In the genomic region with DNA sequence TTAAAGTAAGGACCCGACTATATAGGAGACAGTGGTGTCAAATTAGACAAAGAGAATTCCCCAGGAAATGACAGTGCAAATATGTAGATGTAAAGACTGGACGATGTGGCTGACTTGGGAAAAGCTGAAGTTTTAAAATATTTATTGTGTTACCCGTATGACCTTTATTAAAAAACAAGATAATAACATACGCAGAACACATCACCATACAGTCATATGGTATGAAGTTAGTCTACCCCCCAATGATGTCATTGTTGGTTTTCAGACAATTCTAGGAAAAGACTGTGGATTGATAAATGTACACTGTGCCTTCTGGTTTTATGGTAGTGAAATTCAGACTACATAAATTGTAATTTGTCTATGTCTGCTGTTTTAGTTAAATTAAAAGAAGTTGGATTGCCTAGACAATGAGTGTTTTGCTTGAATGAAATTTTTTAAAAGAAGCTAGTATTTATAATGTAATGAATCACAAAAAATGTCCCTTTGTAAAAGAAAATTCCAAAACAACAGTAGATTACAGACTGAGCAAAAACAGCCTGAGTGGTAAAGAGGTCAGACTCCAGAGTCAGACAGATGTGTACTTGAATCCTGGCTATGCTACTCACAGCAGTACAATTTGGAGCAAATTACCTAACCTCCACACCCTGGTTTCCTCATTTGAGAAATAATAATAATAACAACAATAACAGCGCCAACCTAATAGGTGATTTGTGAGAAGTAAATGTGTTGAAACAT, we compare ENCODE assay signal across 27 cellular contexts. TPM values are rescaled to one million over a fixed set of nuclear protein-coding genes. Genes with fewer than 3 reads are reported as not detected.
A peak's percentile ranks its signal among the peaks of the same experiment; 100 is the strongest.
DNase-seq lines count a peak whose midpoint lies in the region; ATAC-seq and TF ChIP-seq lines count a peak whose summit lies in the region.
"Had no signal": no experiment of that assay in that cellular context is flagged by ENCODE, and none has a peak within 500 bp of the region (broad histone marks: within the 10 kb centered on the region; RNA-seq: fewer than 3 reads in every experiment).

No MANE protein-coding gene starts in this region.

- H3K4me1 Mint-ChIP-seq in osteocyte (ENCODE audit: unreplicated experiment) = peaks cover 15% of the 10 kb centered on the region
- H3K4me1 Mint-ChIP-seq: natural killer cell had no signal

- no peaks in the 10 kb centered on the region for H3K36me3 ChIP-seq in SK-N-MC (ENCODE audit: insufficient read depth, low read length)
- H3K36me3 ChIP-seq: ascending aorta, suprapubic skin, uterus had no signal

- DNase-seq in EL = peak; percentile 44
- DNase-seq in SK-N-MC (ENCODE audit: low read depth, low spot score) = no peak
- DNase-seq in fibroblast of peridontal ligament (ENCODE audit: extremely low read depth) = peak; percentile 62
- no peak for DNase-seq in osteocyte (ENCODE audit: extremely low spot score, unreplicated experiment)
- no peak for DNase-seq in iPS-NIHi7 (ENCODE audit: extremely low spot score)
- no peak for DNase-seq in LoVo (ENCODE audit: low spot score)
- DNase-seq: activated CD4-positive, alpha-beta T cell treated with anti-CD3 and anti-CD28 coated beads for 4 hours; activated naive CD4-positive, alpha-beta T cell treated with Interleukin-2 at 50 U/mL for 16 hours; activated T-cell treated with anti-CD3 and anti-CD28 coated beads, Interleukin-2, amount 50 U/mL, for 4 hours; CD4-positive, alpha-beta T cell; cerebellar nuclear complex; effector CD4-positive, alpha-beta T cell; erythroblast; natural killer cell; NCI-H1105; NCI-H2029; NCI-H446; PC-3; SHP77; T-helper 1 cell; uterus had no signal

- H3K36me3 Mint-ChIP-seq in osteocyte (ENCODE audit: unreplicated experiment) = no peaks in the 10 kb centered on the region
- H3K36me3 Mint-ChIP-seq: natural killer cell had no signal

- TF ChIP-seq CTCF in osteocyte (IDR thresholded peaks at IDR 0.05) = no peak

- no peaks in the 10 kb centered on the region for H3K27me3 Mint-ChIP-seq in osteocyte (ENCODE audit: unreplicated experiment)
- H3K27me3 Mint-ChIP-seq: CD4-positive, alpha-beta T cell had no signal

- no peaks in the 10 kb centered on the region for H3K9me3 Mint-ChIP-seq in osteocyte (ENCODE audit: unreplicated experiment)
- H3K9me3 Mint-ChIP-seq: activated T-cell treated with anti-CD3 and anti-CD28 coated beads, Interleukin-2, amount 50 U/mL, for 4 hours; CD4-positive, alpha-beta T cell; natural killer cell had no signal

- H3K9ac ChIP-seq in SK-N-MC (ENCODE audit: insufficient read length) = peak overlapping the region; percentile 5
- H3K9ac ChIP-seq: parathyroid adenoma had no signal

- no peaks in the 10 kb centered on the region for H3K9me3 ChIP-seq in SK-N-MC (ENCODE audit: low read depth, low read length)
- H3K9me3 ChIP-seq: ascending aorta, suprapubic skin, uterus had no signal

- no peak overlapping the region for H3K4me3 Mint-ChIP-seq in osteocyte (ENCODE audit: unreplicated experiment)
- H3K4me3 Mint-ChIP-seq: activated T-cell treated with anti-CD3 and anti-CD28 coated beads, Interleukin-2, amount 50 U/mL, for 4 hours; CD4-positive, alpha-beta T cell; natural killer cell had no signal

- no peak overlapping the region for H3K4me3 ChIP-seq in SK-N-MC
- H3K4me3 ChIP-seq: ascending aorta, suprapubic skin, uterus had no signal

- H3K27ac Mint-ChIP-seq in osteocyte (ENCODE audit: unreplicated experiment) = peak overlapping the region; percentile 56
- H3K27ac Mint-ChIP-seq: CD4-positive, alpha-beta T cell; natural killer cell had no signal

- no peak overlapping the region for H3K27ac ChIP-seq in SK-N-MC
- H3K27ac ChIP-seq: ascending aorta, parathyroid adenoma, suprapubic skin, uterus had no signal

- ATAC-seq in HG03045 (IDR thresholded peaks at IDR 0.05; ENCODE audit: unreplicated experiment) = no peak
- no peak for ATAC-seq in GM21390 (IDR thresholded peaks at IDR 0.05; ENCODE audit: unreplicated experiment)
- ATAC-seq: activated T-cell treated with anti-CD3 and anti-CD28 coated beads, Interleukin-2, amount 50 U/mL, for 4 hours; natural killer cell; PC-3 had no signal

RNA-seq across cellular contexts. Expression of a gene that starts 15.6 kb away (rescaled TPM):
- total RNA-seq in osteocyte = not detected in 2 replicates
- total RNA-seq: activated CD8-positive, alpha-beta memory T cell treated with anti-CD3 and anti-CD28 coated beads for 36 hours; activated T-cell treated with anti-CD3 and anti-CD28 coated beads, Interleukin-2, amount 50 U/mL, for 4 hours; ascending aorta; CD4-positive, alpha-beta T cell; natural killer cell; PC-3; suprapubic skin; uterus had no signal

Comparison
In these comparisons a context has a peak if more than half of its experiments do, and no peak if none do; other contexts are left out.
1. DNase-seq: peak in EL (single experiment) and fibroblast of peridontal ligament (single experiment); none in SK-N-MC (single experiment), osteocyte (single experiment), iPS-NIHi7 (single experiment) and LoVo (single experiment).